13 cellular contexts compared by ENCODE assay signal in the genomic region with DNA sequence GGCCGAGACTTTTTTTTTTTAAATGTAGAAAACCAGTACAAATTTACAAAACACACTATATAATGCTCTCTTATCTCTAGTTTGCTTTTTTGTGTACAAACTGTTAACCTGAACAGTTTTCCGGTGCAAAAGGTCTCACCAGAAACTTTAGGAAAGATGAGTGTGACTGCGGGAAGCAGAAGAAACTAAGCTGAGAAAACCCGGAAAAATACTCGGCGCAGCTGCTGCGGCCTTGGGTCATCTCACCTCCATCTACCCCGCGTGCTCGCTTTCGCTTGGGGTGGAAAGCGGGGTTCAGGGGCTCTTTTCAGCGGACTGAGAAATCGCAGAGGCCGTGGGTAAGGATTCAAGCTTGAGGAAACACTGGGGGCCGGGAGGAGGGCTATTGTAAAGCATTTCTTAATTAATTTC. TPM values are rescaled to one million over a fixed set of nuclear protein-coding genes. Genes with fewer than 3 reads are reported as not detected.
DNase-seq lines count a peak whose midpoint lies in the region; ATAC-seq and TF ChIP-seq lines count a peak whose summit lies in the region.
"Had no signal": no experiment of that assay in that cellular context is flagged by ENCODE, and none has a peak within 500 bp of the region (broad histone marks: within the 10 kb centered on the region; RNA-seq: fewer than 3 reads in every experiment).

No MANE protein-coding gene starts in this region.

- no peak for TF ChIP-seq CTCF in CD4-positive, alpha-beta T cell (IDR thresholded peaks at IDR 0.05)
- no peak for TF ChIP-seq CTCF in chondrocyte (IDR thresholded peaks at IDR 0.05)

- H3K27ac ChIP-seq in CD4-positive, alpha-beta T cell (ENCODE audit: low read depth, low read length), result no peak overlapping the region
- H3K27ac ChIP-seq: esophagus muscularis mucosa, lower lobe of right lung, thoracic aorta had no signal

- ATAC-seq in T-helper 17 cell (no peak), HG02885 (IDR thresholded peaks at IDR 0.05; ENCODE audit: poor library complexity, unreplicated experiment) (no peak)
- ATAC-seq in CD4-positive, alpha-beta T cell (ENCODE audit: poor library complexity), result no peak
- no peak for ATAC-seq in stimulated activated naive CD8-positive, alpha-beta T cell treated with anti-CD3 and anti-CD28 coated beads, Interleukin-15, amount 100 ng/mL, for 72 hours
- ATAC-seq: T-cell had no signal

- intact Hi-C loops in CD4-positive, alpha-beta T cell (cut with DNase I, micrococcal nuclease), result no loop called here

- CTCF ChIA-PET in CD4-positive, alpha-beta T cell (lab: Charles Lee), result no interaction called here

- H3K27me3 Mint-ChIP-seq in T-helper 17 cell (peaks cover 61% of the 10 kb centered on the region), chondrocyte (ENCODE audit: low read depth) (peaks cover 70% of the 10 kb centered on the region)
- H3K27me3 Mint-ChIP-seq in CD4-positive, alpha-beta T cell, result peaks cover 64% of the 10 kb centered on the region
- peaks cover 81% of the 10 kb centered on the region for H3K27me3 Mint-ChIP-seq in stimulated activated naive CD8-positive, alpha-beta T cell treated with anti-CD3 and anti-CD28 coated beads, Interleukin-15, amount 100 ng/mL, for 72 hours

- peaks cover 50% of the 10 kb centered on the region for H3K4me1 ChIP-seq in neuron (ENCODE audit: insufficient read depth, low read length)

- POLR2A ChIA-PET in CD4-positive, alpha-beta T cell (lab: Charles Lee), result no interaction called here

- no peak overlapping the region for H2AFZ ChIP-seq in neuron (ENCODE audit: low read depth, low read length)

- peak; percentile 21 for DNase-seq in Daoy (ENCODE audit: low read depth)
- DNase-seq in T-helper 17 cell, result no peak
- peak; percentile 13 for DNase-seq in glomerular visceral epithelial cell (ENCODE audit: extremely low spot score)
- no peak for DNase-seq in CD4-positive, alpha-beta T cell
- DNase-seq in stimulated activated naive CD8-positive, alpha-beta T cell treated with anti-CD3 and anti-CD28 coated beads, Interleukin-15, amount 100 ng/mL, for 72 hours, result no peak
- DNase-seq in chondrocyte (ENCODE audit: low spot score), result no peak
- DNase-seq: lower lobe of right lung, NCI-H1105 treated with DMSO at 0.1 percent for 48 hours, T-cell had no signal

- H3K9me3 ChIP-seq in T-helper 17 cell (ENCODE audit: control insufficient read depth, low read length, poor library complexity, severe bottlenecking) (no peaks in the 10 kb centered on the region), neuron (ENCODE audit: low read length) (no peaks in the 10 kb centered on the region)
- no peaks in the 10 kb centered on the region for H3K9me3 ChIP-seq in CD4-positive, alpha-beta T cell (ENCODE audit: control insufficient read depth, low read length)
- H3K9me3 ChIP-seq: esophagus muscularis mucosa, lower lobe of right lung, thoracic aorta had no signal

- H3K4me1 Mint-ChIP-seq in T-helper 17 cell (no peaks in the 10 kb centered on the region), chondrocyte (ENCODE audit: low read depth) (peaks cover 18% of the 10 kb centered on the region)
- H3K4me1 Mint-ChIP-seq in CD4-positive, alpha-beta T cell (ENCODE audit: low read depth), result peaks cover 19% of the 10 kb centered on the region
- H3K4me1 Mint-ChIP-seq in stimulated activated naive CD8-positive, alpha-beta T cell treated with anti-CD3 and anti-CD28 coated beads, Interleukin-15, amount 100 ng/mL, for 72 hours, result peaks cover 16% of the 10 kb centered on the region

- H3K27ac Mint-ChIP-seq in T-helper 17 cell (peak overlapping the region; percentile 8), chondrocyte (ENCODE audit: unreplicated experiment) (no peak overlapping the region)
- H3K27ac Mint-ChIP-seq in CD4-positive, alpha-beta T cell, result no peak overlapping the region
- H3K27ac Mint-ChIP-seq in stimulated activated naive CD8-positive, alpha-beta T cell treated with anti-CD3 and anti-CD28 coated beads, Interleukin-15, amount 100 ng/mL, for 72 hours, result no peak overlapping the region
- H3K27ac Mint-ChIP-seq: T-cell had no signal

- peak overlapping the region; percentile 99 for H3K4me3 ChIP-seq in neuron (ENCODE audit: low read length)
- H3K4me3 ChIP-seq: esophagus muscularis mucosa, lower lobe of right lung, thoracic aorta had no signal

- H3K36me3 ChIP-seq in neuron (ENCODE audit: insufficient read depth, low read length), result no peaks in the 10 kb centered on the region
- H3K36me3 ChIP-seq: esophagus muscularis mucosa, lower lobe of right lung, thoracic aorta had no signal

- no peaks in the 10 kb centered on the region for H3K27me3 ChIP-seq in neuron (ENCODE audit: insufficient read depth, low read length)
- H3K27me3 ChIP-seq in CD4-positive, alpha-beta T cell (ENCODE audit: control insufficient read depth, insufficient read depth, low read length), result peaks cover 75% of the 10 kb centered on the region

- H3K9me3 Mint-ChIP-seq in CD4-positive, alpha-beta T cell, result no peaks in the 10 kb centered on the region
- peaks cover 0 to 6% of the 10 kb centered on the region in 2 donors for H3K9me3 Mint-ChIP-seq in stimulated activated naive CD8-positive, alpha-beta T cell treated with anti-CD3 and anti-CD28 coated beads, Interleukin-15, amount 100 ng/mL, for 72 hours
- no peaks in the 10 kb centered on the region for H3K9me3 Mint-ChIP-seq in chondrocyte (ENCODE audit: low read depth)
- H3K9me3 Mint-ChIP-seq: T-cell had no signal

- H3K4me3 Mint-ChIP-seq in T-helper 17 cell, result no peak overlapping the region
- H3K4me3 Mint-ChIP-seq in CD4-positive, alpha-beta T cell, result no peak overlapping the region
- H3K4me3 Mint-ChIP-seq in stimulated activated naive CD8-positive, alpha-beta T cell treated with anti-CD3 and anti-CD28 coated beads, Interleukin-15, amount 100 ng/mL, for 72 hours, result no peak overlapping the region
- no peak overlapping the region for H3K4me3 Mint-ChIP-seq in chondrocyte (ENCODE audit: unreplicated experiment)

- H3K36me3 Mint-ChIP-seq in T-helper 17 cell (ENCODE audit: low read depth) (peaks cover 6% of the 10 kb centered on the region), chondrocyte (ENCODE audit: low read depth) (peaks cover 3% of the 10 kb centered on the region)
- no peaks in the 10 kb centered on the region for H3K36me3 Mint-ChIP-seq in CD4-positive, alpha-beta T cell (ENCODE audit: low read depth)
- H3K36me3 Mint-ChIP-seq: T-cell had no signal

RNA-seq across cellular contexts. Expression of a gene that starts 1.8 kb away (rescaled TPM):
- 0.48 and 0.57 TPM in 2 replicates for total RNA-seq in Daoy (2014; rRNA removed; shearing (Covaris generic))
- total RNA-seq in T-helper 17 cell (not detected), chondrocyte (0.12 to 0.20 TPM (median 0.13 TPM) in 3 replicates)
- not detected for total RNA-seq in CD4-positive, alpha-beta T cell
- total RNA-seq: esophagus muscularis mucosa, lower lobe of right lung, thoracic aorta had no signal

Comparison
In these comparisons a context has a peak if more than half of its experiments do, and no peak if none do; other contexts are left out.
1. DNase-seq: peak in Daoy (single experiment) and glomerular visceral epithelial cell (single experiment); none in T-helper 17 cell (0 of 3), CD4-positive, alpha-beta T cell (0 of 10), stimulated activated naive CD8-positive, alpha-beta T cell treated with anti-CD3 and anti-CD28 coated beads, Interleukin-15, amount 100 ng/mL, for 72 hours (0 of 2) and chondrocyte (single experiment).